1 cellular context compared by ENCODE assay signal in genomic region chr16:86019446-86020047, GRCh38.
A peak's percentile ranks its signal among the peaks of the same experiment; 100 is the strongest.
TF ChIP-seq lines count a peak whose summit lies in the region.

No MANE protein-coding gene starts in this region.

TF ChIP-seq in HepG2, 621 proteins besides CTCF, POLR2A, EP300 and RAD21 (continued from another document):
- TF ChIP-seq MNT (IDR thresholded peaks at IDR 0.05) (peak; percentile 89), ZNF484 (CRISPR knock-in tag; IDR thresholded peaks at IDR 0.05; ENCODE audit: borderline replicate concordance, low read depth) (no peak), ZBTB42 (CRISPR knock-in tag; IDR thresholded peaks at IDR 0.05) (no peak), SETDB1 (CRISPR knock-in tag; IDR thresholded peaks at IDR 0.05; ENCODE audit: borderline replicate concordance) (peak; percentile 86; the same call in 1 of the 2 replicates)
